ENCODE assay signal across 8 cellular contexts in genomic region chr4:15002659-15003440, GRCh38. TPM values are rescaled to one million over a fixed set of nuclear protein-coding genes. Genes with fewer than 3 reads are reported as not detected.
A peak's percentile ranks its signal among the peaks of the same experiment; 100 is the strongest.
DNase-seq lines count a peak whose midpoint lies in the region; ATAC-seq and TF ChIP-seq lines count a peak whose summit lies in the region.

No MANE protein-coding gene starts in this region.

- peak overlapping the region; percentile 92 for H3K4me3 ChIP-seq in fibroblast of the aortic adventitia (ENCODE audit: low read depth, low read length)

- peak overlapping the region; percentile 99 for H3K27ac ChIP-seq in RWPE1

- DNase-seq in COLO668 (lab: John Stamatoyannopoulos, UW; ENCODE audit: unreplicated experiment) (peak; percentile 81), HT1080 (ENCODE audit: low read depth) (peak; percentile 88), RWPE1 (ENCODE audit: low spot score) (peak; percentile 19), fibroblast of the aortic adventitia (ENCODE audit: low read depth) (peak; percentile 88), nephron progenitor cell (peak; percentile 70)
- DNase-seq in activated effector memory CD4-positive, alpha-beta T cell treated with Interleukin-2 at 50 U/mL for 16 hours: peak; percentile 76
- DNase-seq in stimulated activated naive CD8-positive, alpha-beta T cell treated with anti-CD3 and anti-CD28 coated beads, Interleukin-15, amount 100 ng/mL, for 72 hours: peak; percentile 81 to 84

- peak overlapping the region; percentile 85 for H3K4me3 Mint-ChIP-seq in nephron progenitor cell
- peak overlapping the region; percentile 93 for H3K4me3 Mint-ChIP-seq in stimulated activated naive CD8-positive, alpha-beta T cell treated with anti-CD3 and anti-CD28 coated beads, Interleukin-15, amount 100 ng/mL, for 72 hours

- TF ChIP-seq CTCF in RWPE1 (conservative IDR thresholded peaks at IDR 0.05; ENCODE audit: low read depth) (no peak), fibroblast of the aortic adventitia (IDR thresholded peaks at IDR 0.05; ENCODE audit: insufficient read depth, low read length) (no peak), nephron progenitor cell (IDR thresholded peaks at IDR 0.05) (no peak)

- H3K36me3 Mint-ChIP-seq in nephron progenitor cell (ENCODE audit: low read depth): no peaks in the 10 kb centered on the region

- no peaks in the 10 kb centered on the region for H3K9me3 Mint-ChIP-seq in nephron progenitor cell
- H3K9me3 Mint-ChIP-seq in stimulated activated naive CD8-positive, alpha-beta T cell treated with anti-CD3 and anti-CD28 coated beads, Interleukin-15, amount 100 ng/mL, for 72 hours: no peaks in the 10 kb centered on the region

- no peak overlapping the region for H3K27ac Mint-ChIP-seq in nephron progenitor cell
- H3K27ac Mint-ChIP-seq in stimulated activated naive CD8-positive, alpha-beta T cell treated with anti-CD3 and anti-CD28 coated beads, Interleukin-15, amount 100 ng/mL, for 72 hours: peak overlapping the region; percentile 87 to 98

- peaks cover 37% of the 10 kb centered on the region for H3K27me3 Mint-ChIP-seq in nephron progenitor cell (ENCODE audit: low read depth, poor library complexity)
- H3K27me3 Mint-ChIP-seq in stimulated activated naive CD8-positive, alpha-beta T cell treated with anti-CD3 and anti-CD28 coated beads, Interleukin-15, amount 100 ng/mL, for 72 hours: no peaks in the 10 kb centered on the region

- peak; percentile 21 for ATAC-seq in GM21367 (IDR thresholded peaks at IDR 0.05; ENCODE audit: unreplicated experiment)
- ATAC-seq in stimulated activated naive CD8-positive, alpha-beta T cell treated with anti-CD3 and anti-CD28 coated beads, Interleukin-15, amount 100 ng/mL, for 72 hours: peak; percentile 48

- CTCF ChIA-PET in RWPE1 (lab: Yijun Ruan, JAX): interaction anchor here (0.9 kb wide), 1 partner anchor 253 kb away, joined by 4 read pairs; no protein-coding TSS in a partner anchor

- POLR2A ChIA-PET in RWPE1 (lab: Yijun Ruan, JAX; ENCODE audit: low non-redundant PET): no interaction called here

- peaks cover 10% of the 10 kb centered on the region for H3K4me1 Mint-ChIP-seq in nephron progenitor cell
- peaks cover 15% of the 10 kb centered on the region for H3K4me1 Mint-ChIP-seq in stimulated activated naive CD8-positive, alpha-beta T cell treated with anti-CD3 and anti-CD28 coated beads, Interleukin-15, amount 100 ng/mL, for 72 hours

RNA-seq across cellular contexts. Expression of gene CPEB2, which starts 0.6 kb away (rescaled TPM):
- 4.6 and 7.5 TPM in 2 replicates for total RNA-seq in HT1080 (2014; rRNA removed; shearing (Covaris generic))
- polyA plus RNA-seq in HT1080 (2015; cell fraction: cytosol; rRNA removed): 9.9 and 12.7 TPM in 2 replicates
- polyA plus RNA-seq in HT1080 (2015; cell fraction: nucleus; rRNA removed): 23.1 and 23.7 TPM in 2 replicates
- total RNA-seq in fibroblast of the aortic adventitia (ENCODE audit: low replicate concordance): 16.8 and 45.6 TPM in 2 replicates

Comparison
In these comparisons a context has a peak if more than half of its experiments do, and no peak if none do; other contexts are left out.
1. Peak in every context shown above with its lines: DNase-seq, ATAC-seq, H3K4me3 ChIP-seq and H3K27ac ChIP-seq.
2. DNase-seq: peak in every context shown above with its lines; median percentile 88 in HT1080; 88 in fibroblast of the aortic adventitia; 82 in stimulated activated naive CD8-positive, alpha-beta T cell treated with anti-CD3 and anti-CD28 coated beads, Interleukin-15, amount 100 ng/mL, for 72 hours; 81 in COLO668; 76 in activated effector memory CD4-positive, alpha-beta T cell treated with Interleukin-2 at 50 U/mL for 16 hours; 70 in nephron progenitor cell; 19 in RWPE1.